ENCODE assay signal across 18 cellular contexts in genomic region chr16:24815052-24815451, GRCh38. TPM values are rescaled to one million over a fixed set of nuclear protein-coding genes. Genes with fewer than 3 reads are reported as not detected.
"Had no signal": no experiment of that assay in that cellular context is flagged by ENCODE, and none has a peak within 500 bp of the region (broad histone marks: within the 10 kb centered on the region; RNA-seq: fewer than 3 reads in every experiment).

No MANE protein-coding gene starts in this region.

- H3K4me3 Mint-ChIP-seq: activated CD4-positive, alpha-beta T cell treated with anti-CD3 and anti-CD28 coated beads for 36 hours; activated naive CD4-positive, alpha-beta T cell treated with anti-CD3 and anti-CD28 coated beads for 36 hours; effector memory CD8-positive, alpha-beta T cell had no signal

- H3K4me1 Mint-ChIP-seq: activated CD4-positive, alpha-beta T cell treated with anti-CD3 and anti-CD28 coated beads for 36 hours; naive B cell had no signal

- H3K27me3 Mint-ChIP-seq: activated CD4-positive, alpha-beta T cell treated with anti-CD3 and anti-CD28 coated beads for 36 hours; effector memory CD8-positive, alpha-beta T cell; naive B cell had no signal

- H3K9me3 Mint-ChIP-seq: activated naive CD4-positive, alpha-beta T cell treated with anti-CD3 and anti-CD28 coated beads for 36 hours; effector memory CD8-positive, alpha-beta T cell; naive B cell had no signal

- DNase-seq: activated CD4-positive, alpha-beta T cell treated with anti-CD3 and anti-CD28 coated beads for 36 hours; activated CD4-positive, alpha-beta T cell treated with anti-CD3 and anti-CD28 coated beads, Interleukin-2, amount 50 U/mL, for 48 hours; activated naive CD4-positive, alpha-beta T cell treated with anti-CD3 and anti-CD28 coated beads for 36 hours; effector memory CD8-positive, alpha-beta T cell; foreskin keratinocyte; left cardiac atrium; mesenchymal stem cell; mucosa of descending colon; naive B cell; stimulated activated CD4-positive, alpha-beta T cell treated with anti-CD3 and anti-CD28 coated beads, Interleukin-2, amount 100 ng/mL, for 48 hours; upper lobe of right lung had no signal

- ATAC-seq: activated CD4-positive, alpha-beta T cell treated with anti-CD3 and anti-CD28 coated beads for 36 hours; body of pancreas; effector memory CD8-positive, alpha-beta T cell; foreskin keratinocyte; left cardiac atrium; mucosa of descending colon; upper lobe of right lung had no signal

- H3K27ac Mint-ChIP-seq: activated CD4-positive, alpha-beta T cell treated with anti-CD3 and anti-CD28 coated beads for 36 hours; activated naive CD4-positive, alpha-beta T cell treated with anti-CD3 and anti-CD28 coated beads for 36 hours had no signal

RNA-seq across cellular contexts. Expression of gene SLC5A11, which starts 30.7 kb away (rescaled TPM):
- total RNA-seq: activated CD4-positive, alpha-beta T cell treated with anti-CD3 and anti-CD28 coated beads for 36 hours; activated naive CD4-positive, alpha-beta T cell treated with anti-CD3 and anti-CD28 coated beads for 36 hours; body of pancreas; cardiac septum; dermis microvascular lymphatic vessel endothelial cell; foreskin keratinocyte; left cardiac atrium; lower leg skin; osteocyte; prostate gland; right atrium auricular region; upper lobe of right lung had no signal
